Comparison of ENCODE assay signal across 12 cellular contexts in genomic region chr14:69263364-69263763, GRCh38. TPM values are rescaled to one million over a fixed set of nuclear protein-coding genes. Genes with fewer than 3 reads are reported as not detected.
DNase-seq lines count a peak whose midpoint lies in the region; ATAC-seq and TF ChIP-seq lines count a peak whose summit lies in the region.
"Had no signal": no experiment of that assay in that cellular context is flagged by ENCODE, and none has a peak within 500 bp of the region (broad histone marks: within the 10 kb centered on the region; RNA-seq: fewer than 3 reads in every experiment).

No MANE protein-coding gene starts in this region.

- H3K27ac ChIP-seq in fibroblast of lung (ENCODE audit: insufficient read depth, low read length) = peak overlapping the region; percentile 57

- H2AFZ ChIP-seq in fibroblast of lung (ENCODE audit: low read length) = no peak overlapping the region

- intact Hi-C loops in posterior vena cava (cut with DNase I) (no loop called here), posterior cingulate gyrus (cut with DNase I) (loop anchor here (5.0 kb wide), 1 partner anchor 89 kb away; no protein-coding TSS in a partner anchor)

- peaks cover 32% of the 10 kb centered on the region for H3K4me1 ChIP-seq in fibroblast of lung (ENCODE audit: control insufficient read depth, extremely low read depth, insufficient read depth, low read length)

- H3K79me2 ChIP-seq in fibroblast of lung (ENCODE audit: control insufficient read depth, insufficient read depth, low read length) = no peaks in the 10 kb centered on the region

- peak overlapping the region; percentile 68 for H3K4me2 ChIP-seq in fibroblast of lung (ENCODE audit: extremely low read depth, insufficient read depth, low read length)

- DNase-seq in ELR (ENCODE audit: low read depth) (peak; percentile 93), NCI-H526 treated with DMSO at 0.1 percent for 48 hours (lab: John Stamatoyannopoulos, UW) (peak; percentile 26), fibroblast of lung (ENCODE audit: low read depth in 2 of 2) (peak; percentile 92), posterior vena cava (ENCODE audit: low spot score) (peak; percentile 91), SIG-M5 treated with dmso at 0.1 percent for 504 hours (lab: John Stamatoyannopoulos, UW; ENCODE audit: unreplicated experiment) (no peak), posterior cingulate gyrus (no peak)
- DNase-seq: activated CD4-positive, alpha-beta T cell treated with anti-CD3 and anti-CD28 coated beads, Interleukin-2, amount 50 U/mL, for 1 hour; effector memory CD4-positive, alpha-beta T cell; naive B cell; NCI-H1048 had no signal

- TF ChIP-seq CTCF in fibroblast of lung (conservative IDR thresholded peaks at IDR 0.05 in 1 of 2, IDR thresholded peaks at IDR 0.05 in 1 of 2; ENCODE audit: low read depth in 1 of 2, low read length in 2 of 2) = no peak

- H3K4me3 ChIP-seq in fibroblast of lung (replicated peaks in 1 of 4; ENCODE audit: control extremely low read depth in 1 of 4, insufficient read depth in 1 of 4, low read depth in 3 of 4, low read length in 4 of 4) = no peak overlapping the region

- ATAC-seq in HG03521 (IDR thresholded peaks at IDR 0.05; ENCODE audit: unreplicated experiment) = no peak
- ATAC-seq in GM21515 (IDR thresholded peaks at IDR 0.05; ENCODE audit: unreplicated experiment) = no peak

- H4K20me1 ChIP-seq in fibroblast of lung (ENCODE audit: control insufficient read depth, extremely low read depth, insufficient read depth, low read length) = no peaks in the 10 kb centered on the region

- no peaks in the 10 kb centered on the region for H3K36me3 ChIP-seq in fibroblast of lung (ENCODE audit: control insufficient read depth, insufficient read depth, low read length)

- no peaks in the 10 kb centered on the region for H3K9me3 ChIP-seq in fibroblast of lung (ENCODE audit: control insufficient read depth, insufficient read depth, low read depth, low read length)

- H3K9ac ChIP-seq in fibroblast of lung (ENCODE audit: insufficient read depth, low read length) = no peak overlapping the region

- peaks cover 3% of the 10 kb centered on the region for H3K27me3 ChIP-seq in fibroblast of lung (ENCODE audit: control insufficient read depth, insufficient read depth, low read length)

RNA-seq across cellular contexts. Expression of gene GALNT16, which starts 3.4 kb away (rescaled TPM):
- total RNA-seq in fibroblast of lung = 8.5 and 9.6 TPM in 2 replicates
- polyA plus RNA-seq in fibroblast of lung = 8.1 and 27.7 TPM in 2 replicates
- 8.0 and 24.0 TPM in 2 replicates for polyA plus RNA-seq in fibroblast of lung (2012)
- polyA minus RNA-seq in fibroblast of lung (ENCODE audit: low replicate concordance) = 10.7 and 32.2 TPM in 2 replicates
- total RNA-seq in posterior vena cava = 10 to 100 TPM; 18.2 to 23.4 TPM

Comparison
In these comparisons a context has a peak if more than half of its experiments do, and no peak if none do; other contexts are left out.
1. DNase-seq: peak in ELR (single experiment), NCI-H526 treated with DMSO at 0.1 percent for 48 hours (single experiment), fibroblast of lung (2 of 2) and posterior vena cava (single experiment); none in SIG-M5 treated with dmso at 0.1 percent for 504 hours (single experiment) and posterior cingulate gyrus (0 of 10).